In genomic region chr16:67084345-67085028, GRCh38 we compare ENCODE assay signal across 14 cellular contexts. TPM values are rescaled to one million over a fixed set of nuclear protein-coding genes. Genes with fewer than 3 reads are reported as not detected.
DNase-seq lines count a peak whose midpoint lies in the region; ATAC-seq and TF ChIP-seq lines count a peak whose summit lies in the region.
"Had no signal": no experiment of that assay in that cellular context is flagged by ENCODE, and none has a peak within 500 bp of the region (broad histone marks: within the 10 kb centered on the region; RNA-seq: fewer than 3 reads in every experiment).

No MANE protein-coding gene starts in this region.

- H3K27me3 Mint-ChIP-seq in naive thymus-derived CD8-positive, alpha-beta T cell: no peaks in the 10 kb centered on the region
- H3K27me3 Mint-ChIP-seq: naive thymus-derived CD4-positive, alpha-beta T cell had no signal

- DNase-seq in cardiac fibroblast (ENCODE audit: low read depth in 2 of 2): peak; percentile 16 to 49
- DNase-seq in left lobe of liver (ENCODE audit: low spot score): no peak
- DNase-seq in ACHN: no peak
- DNase-seq in naive thymus-derived CD8-positive, alpha-beta T cell: no peak
- DNase-seq: activated CD4-positive, alpha-beta T cell treated with anti-CD3 and anti-CD28 coated beads, Interleukin-2, amount 50 U/mL, for 1 hour; activated gamma-delta T cell treated with Interleukin-2 at 50 U/mL for 16 hours; cerebellar nuclear complex; naive thymus-derived CD4-positive, alpha-beta T cell had no signal

- ATAC-seq in GM18517 (IDR thresholded peaks at IDR 0.05; ENCODE audit: unreplicated experiment) (peak; percentile 73), GM21528 (IDR thresholded peaks at IDR 0.05; ENCODE audit: low FRiP score, unreplicated experiment) (peak; percentile 66), HG03520 (IDR thresholded peaks at IDR 0.05; ENCODE audit: unreplicated experiment) (peak; percentile 51), left lobe of liver (no peak), HG03159 (IDR thresholded peaks at IDR 0.05; ENCODE audit: unreplicated experiment) (no peak)
- ATAC-seq in naive thymus-derived CD8-positive, alpha-beta T cell: no peak
- ATAC-seq: naive thymus-derived CD4-positive, alpha-beta T cell; SK-N-SH treated with all-trans-retinoic acid at 6 μM for 48 hours had no signal

- H3K4me3 Mint-ChIP-seq in naive thymus-derived CD8-positive, alpha-beta T cell: no peak overlapping the region
- H3K4me3 Mint-ChIP-seq: naive thymus-derived CD4-positive, alpha-beta T cell had no signal

- in situ Hi-C loops in ACHN (cut with HindIII; ENCODE audit: low pct_ligation_motif_present, low pct_unique_long_range_greater_than_20kb, low sequenced_read_pairs): no loop called here

- H3K27ac Mint-ChIP-seq in naive thymus-derived CD8-positive, alpha-beta T cell: no peak overlapping the region
- H3K27ac Mint-ChIP-seq: naive thymus-derived CD4-positive, alpha-beta T cell had no signal

- no peaks in the 10 kb centered on the region for H3K9me3 Mint-ChIP-seq in naive thymus-derived CD8-positive, alpha-beta T cell
- H3K9me3 Mint-ChIP-seq: naive thymus-derived CD4-positive, alpha-beta T cell had no signal

- H3K4me1 Mint-ChIP-seq in naive thymus-derived CD8-positive, alpha-beta T cell: peaks cover 0 to 11% (median 4%) of the 10 kb centered on the region in 4 donors

- no peak overlapping the region for H3K4me3 ChIP-seq in cardiac fibroblast (replicated peaks in 1 of 2; ENCODE audit: low read depth in 2 of 2, low read length in 2 of 2)
- H3K4me3 ChIP-seq: skin epidermis had no signal

- TF ChIP-seq CTCF in cardiac fibroblast (IDR thresholded peaks at IDR 0.05; ENCODE audit: low read depth, low read length): no peak

- POLR2A ChIA-PET in naive thymus-derived CD8-positive, alpha-beta T cell (lab: Charles Lee): no interaction called here

- peaks cover 0 to 42% (median 3%) of the 10 kb centered on the region in 3 donors for H3K36me3 Mint-ChIP-seq in naive thymus-derived CD8-positive, alpha-beta T cell

RNA-seq across cellular contexts. Expression of gene PHAF1, which starts 25.3 kb away (rescaled TPM):
- 29.1 TPM for total RNA-seq in left lobe of liver
- total RNA-seq in naive thymus-derived CD8-positive, alpha-beta T cell: 10 to 100 TPM; 21.4 to 23.3 TPM
- 10 to 100 TPM in 1 of 3 donors, 1 to 10 TPM in 2; 6.9 to 10.9 (median 6.9) TPM for polyA plus RNA-seq in naive thymus-derived CD8-positive, alpha-beta T cell

RNA-seq across cellular contexts. Expression of gene CBFB, which starts 55.5 kb away (rescaled TPM):
- total RNA-seq in left lobe of liver: 12.2 TPM
- 10 to 100 TPM; 91.4 to 95.0 TPM for total RNA-seq in naive thymus-derived CD8-positive, alpha-beta T cell
- polyA plus RNA-seq in naive thymus-derived CD8-positive, alpha-beta T cell: 10 to 100 TPM; 61.2 to 79.8 (median 73.5) TPM

Comparison
In these comparisons a context has a peak if more than half of its experiments do, and no peak if none do; other contexts are left out.
1. ATAC-seq: peak in GM18517 (single experiment), GM21528 (single experiment) and HG03520 (single experiment); none in left lobe of liver (single experiment), HG03159 (single experiment) and naive thymus-derived CD8-positive, alpha-beta T cell (0 of 2).
2. DNase-seq: peak in cardiac fibroblast (2 of 2); none in left lobe of liver (single experiment), ACHN (single experiment) and naive thymus-derived CD8-positive, alpha-beta T cell (0 of 10).